31 cellular contexts compared by ENCODE assay signal in genomic region chr10:81882011-81882410, GRCh38. TPM values are rescaled to one million over a fixed set of nuclear protein-coding genes. Genes with fewer than 3 reads are reported as not detected.
"Had no signal": no experiment of that assay in that cellular context is flagged by ENCODE, and none has a peak within 500 bp of the region (broad histone marks: within the 10 kb centered on the region; RNA-seq: fewer than 3 reads in every experiment).

No MANE protein-coding gene starts in this region.

- H3K9me3 ChIP-seq: ascending aorta had no signal

- H3K36me3 ChIP-seq: ascending aorta, cardiac muscle cell, WERI-Rb-1 had no signal

- H3K4me2 ChIP-seq: PC-9 had no signal

- DNase-seq: activated CD4-positive, alpha-beta T cell treated with anti-CD3 and anti-CD28 coated beads, Interleukin-2, amount 10 ng/mL, durations not matched to agents 7 days and 5 days; activated CD4-positive, alpha-beta T cell treated with anti-CD3 and anti-CD28 coated beads, Interleukin-2, amount 50 U/mL, for 48 hours; activated CD8-positive, alpha-beta T cell treated with anti-CD3 and anti-CD28 coated beads, Interleukin-2, amount 10 ng/mL, durations not matched to agents 7 days and 5 days; activated gamma-delta T cell; activated naive CD4-positive, alpha-beta T cell treated with Interleukin-2 at 50 U/mL for 16 hours; activated naive CD8-positive, alpha-beta T cell treated with anti-CD3 and anti-CD28 coated beads, Interleukin-2, amount 10 ng/mL, durations not matched to agents 7 days and 5 days; activated T-cell treated with anti-CD3 and anti-CD28 coated beads, Interleukin-2, amount 50 U/mL, for 24 hours; NCI-H1092; NCI-H146; NCI-H187; NCI-H2029 treated with DMSO at 0.1 percent for 48 hours; NCI-H2107; NCI-H2171; NCI-H510A; NCI-H526; NCI-H774; PC-9; Right ventricle myocardium superior; SW 1271; T-helper 1 cell; T-helper 2 cell; T-helper 9 cell; WERI-Rb-1 had no signal

- H3K9me3 Mint-ChIP-seq: activated CD4-positive, alpha-beta T cell treated with anti-CD3 and anti-CD28 coated beads, Interleukin-2, amount 10 ng/mL, durations not matched to agents 7 days and 5 days; activated naive CD8-positive, alpha-beta T cell treated with anti-CD3 and anti-CD28 coated beads, Interleukin-2, amount 10 ng/mL, durations not matched to agents 7 days and 5 days; activated T-cell treated with anti-CD3 and anti-CD28 coated beads, Interleukin-2, amount 50 U/mL, for 24 hours; activated T-helper 2 cell treated with anti-CD3 and anti-CD28 coated beads, Interferon-gamma antibody, Interleukin-2, Interleukin-4, amounts not matched to agents 10 μg/mL and 5 μg/mL and 100 μg/mL, durations not matched to agents 14 hours and 24 hours and 36 hours; central memory CD8-positive, alpha-beta T cell had no signal

- H3K4me3 ChIP-seq: ascending aorta, cardiac muscle cell, PC-9 had no signal

- H3K4me1 Mint-ChIP-seq: activated CD4-positive, alpha-beta T cell treated with anti-CD3 and anti-CD28 coated beads, Interleukin-2, amount 10 ng/mL, durations not matched to agents 7 days and 5 days; activated naive CD8-positive, alpha-beta T cell treated with anti-CD3 and anti-CD28 coated beads, Interleukin-2, amount 10 ng/mL, durations not matched to agents 7 days and 5 days; central memory CD8-positive, alpha-beta T cell had no signal

- H3K4me3 Mint-ChIP-seq: activated CD4-positive, alpha-beta T cell treated with anti-CD3 and anti-CD28 coated beads, Interleukin-2, amount 10 ng/mL, durations not matched to agents 7 days and 5 days; activated CD8-positive, alpha-beta T cell treated with anti-CD3 and anti-CD28 coated beads, Interleukin-2, amount 10 ng/mL, durations not matched to agents 7 days and 5 days; activated naive CD4-positive, alpha-beta T cell treated with anti-CD3 and anti-CD28 coated beads, Interleukin-2, amount 50 U/mL, for 24 hours; activated naive CD8-positive, alpha-beta T cell treated with anti-CD3 and anti-CD28 coated beads, Interleukin-2, amount 10 ng/mL, durations not matched to agents 7 days and 5 days; activated T-cell treated with anti-CD3 and anti-CD28 coated beads, Interleukin-2, amount 50 U/mL, for 24 hours; central memory CD8-positive, alpha-beta T cell had no signal

- H3K4me1 ChIP-seq: ascending aorta had no signal

- H3K27me3 ChIP-seq: ascending aorta had no signal

- H3K27ac ChIP-seq: ascending aorta, cardiac muscle cell, PC-9, WERI-Rb-1 had no signal

- H3K27ac Mint-ChIP-seq: activated CD4-positive, alpha-beta T cell treated with anti-CD3 and anti-CD28 coated beads, Interleukin-2, amount 10 ng/mL, durations not matched to agents 7 days and 5 days; activated CD8-positive, alpha-beta T cell treated with anti-CD3 and anti-CD28 coated beads, Interleukin-2, amount 10 ng/mL, durations not matched to agents 7 days and 5 days; activated naive CD4-positive, alpha-beta T cell treated with anti-CD3 and anti-CD28 coated beads, Interleukin-2, amount 50 U/mL, for 24 hours; activated naive CD8-positive, alpha-beta T cell treated with anti-CD3 and anti-CD28 coated beads, Interleukin-2, amount 10 ng/mL, durations not matched to agents 7 days and 5 days; activated T-cell treated with anti-CD3 and anti-CD28 coated beads, Interleukin-2, amount 50 U/mL, for 24 hours; activated T-helper 2 cell treated with anti-CD3 and anti-CD28 coated beads, Interferon-gamma antibody, Interleukin-2, Interleukin-4, amounts not matched to agents 10 μg/mL and 5 μg/mL and 100 μg/mL, durations not matched to agents 14 hours and 24 hours and 36 hours had no signal

- H2AFZ ChIP-seq: PC-9 had no signal

- H3K36me3 Mint-ChIP-seq: activated naive CD4-positive, alpha-beta T cell treated with anti-CD3 and anti-CD28 coated beads, Interleukin-2, amount 50 U/mL, for 24 hours; activated naive CD8-positive, alpha-beta T cell treated with anti-CD3 and anti-CD28 coated beads, Interleukin-2, amount 10 ng/mL, durations not matched to agents 7 days and 5 days had no signal

RNA-seq across cellular contexts. Expression of gene NRG3, which starts 7.0 kb away (rescaled TPM):
- total RNA-seq: activated CD4-positive, alpha-beta T cell treated with anti-CD3 and anti-CD28 coated beads, Interleukin-2, amount 10 ng/mL, durations not matched to agents 7 days and 5 days; activated CD8-positive, alpha-beta T cell treated with anti-CD3 and anti-CD28 coated beads, Interleukin-2, amount 10 ng/mL, durations not matched to agents 7 days and 5 days; activated naive CD8-positive, alpha-beta T cell treated with anti-CD3 and anti-CD28 coated beads, Interleukin-2, amount 10 ng/mL, durations not matched to agents 7 days and 5 days; activated T-helper 2 cell treated with anti-CD3 and anti-CD28 coated beads, Interferon-gamma antibody, Interleukin-2, Interleukin-4, amounts not matched to agents 10 μg/mL and 5 μg/mL and 100 μg/mL, durations not matched to agents 14 hours and 24 hours and 36 hours; chondrocyte; M059J; OCI-LY7; PC-9 had no signal
